In the genomic region with DNA sequence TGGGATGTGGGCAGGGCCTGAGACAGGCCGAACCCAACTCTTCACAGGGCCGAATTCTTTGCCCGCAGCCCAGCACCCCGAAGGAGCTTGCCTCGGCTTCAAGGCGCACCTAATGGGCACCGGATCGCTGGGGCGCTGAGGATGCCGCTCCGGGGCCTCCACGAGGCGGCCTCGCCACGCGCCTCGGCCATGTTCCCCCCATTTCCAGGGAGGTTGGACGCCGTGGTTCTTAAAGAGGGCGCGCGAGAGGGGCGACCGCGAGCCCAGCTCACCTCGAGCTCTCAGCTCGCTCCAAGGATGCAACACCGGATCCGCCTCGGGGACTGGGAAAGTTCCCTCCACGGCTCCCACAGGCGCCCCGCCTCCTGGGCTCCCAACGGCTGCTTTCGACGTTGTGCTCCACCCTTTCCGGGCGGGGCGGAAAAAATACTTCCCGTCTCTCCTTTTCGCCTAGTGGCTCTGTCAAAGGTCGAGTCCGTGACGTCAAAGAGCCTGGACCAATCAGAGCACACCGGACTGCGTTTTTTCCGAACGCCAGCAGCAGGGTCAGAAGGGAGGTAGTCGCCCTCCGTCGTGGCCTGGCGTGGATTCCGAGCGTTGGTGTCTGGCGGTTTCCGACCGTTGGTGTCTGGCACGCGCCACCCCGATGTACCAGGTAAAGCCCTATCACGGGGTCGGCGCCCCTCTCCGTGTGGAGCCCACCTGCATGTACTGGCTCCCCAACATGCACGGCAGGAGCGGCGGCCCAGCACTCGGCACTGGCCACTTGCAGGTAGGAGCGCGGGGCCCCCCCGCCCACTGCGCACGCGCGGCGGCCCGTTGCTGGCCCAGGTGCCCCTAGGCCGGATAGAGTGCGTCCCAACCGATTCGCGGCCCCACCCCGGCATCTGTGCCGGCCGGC, we compare ENCODE assay signal across 8 cellular contexts. TPM values are rescaled to one million over a fixed set of nuclear protein-coding genes. Genes with fewer than 3 reads are reported as not detected.
DNase-seq lines count a peak whose midpoint lies in the region; ATAC-seq and TF ChIP-seq lines count a peak whose summit lies in the region.
"Not testable (repeated sequence)": the region's sequence is repeated elsewhere in the genome, so short reads cannot be mapped to it uniquely, and the experiment has no call there.

No MANE protein-coding gene starts in this region.

- intact Hi-C loops in PC-3 (cut with micrococcal nuclease): not testable (repeated sequence)

- H3K27me3 ChIP-seq in PC-3 (ENCODE audit: low read length); esophagus (ENCODE audit: control insufficient read depth in 1 of 2, insufficient read depth in 2 of 2, low read length in 2 of 2); muscle layer of colon (ENCODE audit: control insufficient read depth in 1 of 2, insufficient read depth in 2 of 2, low read length in 2 of 2): not testable (repeated sequence)

- H3K36me3 Mint-ChIP-seq in activated T-cell treated with anti-CD3 and anti-CD28 coated beads, Interleukin-2, amount 50 U/mL, for 24 hours (ENCODE audit: low read depth): peaks cover 48% of the 10 kb centered on the region

- peak overlapping the region; percentile 53; the same call in 1 of the 2 replicates for H2AFZ ChIP-seq in PC-3 (ENCODE audit: low read length)

- H3K9me3 Mint-ChIP-seq in activated T-cell treated with anti-CD3 and anti-CD28 coated beads, Interleukin-2, amount 50 U/mL, for 24 hours: not testable (repeated sequence)

- ATAC-seq in GM21619 (IDR thresholded peaks at IDR 0.05; ENCODE audit: unreplicated experiment): peak; percentile 94
- ATAC-seq in PC-3: peak; percentile 90

- not testable (repeated sequence) for H4K20me1 ChIP-seq in PC-3 (ENCODE audit: low read length)

- H3K36me3 ChIP-seq in PC-3 (ENCODE audit: low read depth, low read length); esophagus (ENCODE audit: control insufficient read depth in 2 of 2, insufficient read depth in 2 of 2, low read length in 1 of 2); muscle layer of colon (ENCODE audit: insufficient read depth, low read length): not testable (repeated sequence)

- CTCF ChIA-PET in PC-3 (lab: Charles Lee): not testable (repeated sequence)

- DNase-seq in DMS153 treated with DMSO at 0.1 percent for 48 hours (lab: John Stamatoyannopoulos, UW; ENCODE audit: unreplicated experiment) (peak; percentile 96), PC-3 (peak; percentile 89)
- DNase-seq in Jurkat, Clone E6-1 (ENCODE audit: low read depth, low spot score): peak; percentile 86
- peak; percentile 88 for DNase-seq in activated T-cell treated with anti-CD3 and anti-CD28 coated beads, Interleukin-2, amount 50 U/mL, for 24 hours
- peak; percentile 67 to 71 for DNase-seq in stimulated activated CD8-positive, alpha-beta memory T cell treated with anti-CD3 and anti-CD28 coated beads, Interleukin-7, amount 100 ng/mL, for 1 hour (ENCODE audit: low read depth in 2 of 2)

- H3K27me3 Mint-ChIP-seq in activated T-cell treated with anti-CD3 and anti-CD28 coated beads, Interleukin-2, amount 50 U/mL, for 24 hours: not testable (repeated sequence)

- BruUV-seq in PC-3 (replicated peaks; lab: Mats Ljungman, UMichigan): not testable (repeated sequence)

- peaks cover 29% of the 10 kb centered on the region for H3K4me1 Mint-ChIP-seq in activated T-cell treated with anti-CD3 and anti-CD28 coated beads, Interleukin-2, amount 50 U/mL, for 24 hours (ENCODE audit: low read depth)

- peak overlapping the region; percentile 70 for H3K4me3 ChIP-seq in Jurkat, Clone E6-1 (ENCODE audit: low read length)
- H3K4me3 ChIP-seq in PC-3 (ENCODE audit: low read length) (peak overlapping the region; percentile 77), esophagus (ENCODE audit: low read depth in 1 of 2, low read length in 2 of 2) (peak overlapping the region; percentile 83 to 95), muscle layer of colon (ENCODE audit: low read depth in 1 of 2, low read length in 2 of 2) (peak overlapping the region; percentile 50 to 77)

- peak overlapping the region; percentile 74 for H3K4me2 ChIP-seq in PC-3 (ENCODE audit: low read length)

- peak overlapping the region; percentile 97 for H3K27ac Mint-ChIP-seq in activated T-cell treated with anti-CD3 and anti-CD28 coated beads, Interleukin-2, amount 50 U/mL, for 24 hours

- not testable (repeated sequence) for H3K9me3 ChIP-seq in PC-3 (ENCODE audit: low read length); esophagus (ENCODE audit: control insufficient read depth in 2 of 2, insufficient read depth in 1 of 2, low read depth in 1 of 2, low read length in 1 of 2); muscle layer of colon (ENCODE audit: low read length)

- peak overlapping the region; percentile 88 for H3K9ac ChIP-seq in PC-3 (ENCODE audit: low read length)
- not testable (repeated sequence) for H3K9ac ChIP-seq in muscle layer of colon (ENCODE audit: low read length)

- 0% methylated on average over 63 to 82 of the region's 85 CpGs for WGBS in esophagus, 2 donors

- peaks cover 24% of the 10 kb centered on the region for H3K79me2 ChIP-seq in PC-3 (ENCODE audit: low read length)

- H3K27ac ChIP-seq in PC-3 (ENCODE audit: low read length): peak overlapping the region; percentile 78
- peak overlapping the region; percentile 99 for H3K27ac ChIP-seq in esophagus (ENCODE audit: low read depth in 2 of 2, low read length in 1 of 2)
- H3K27ac ChIP-seq in muscle layer of colon (ENCODE audit: low read depth, low read length): peak overlapping the region; percentile 92

- H3F3A ChIP-seq in PC-3 (ENCODE audit: low read length, unreplicated experiment): not testable (repeated sequence)

- TF ChIP-seq CTCF in PC-3 (conservative IDR thresholded peaks at IDR 0.05; ENCODE audit: low read depth, low read length): not testable (repeated sequence)

- peak overlapping the region; percentile 92 for H3K4me3 Mint-ChIP-seq in activated T-cell treated with anti-CD3 and anti-CD28 coated beads, Interleukin-2, amount 50 U/mL, for 24 hours

- not testable (repeated sequence) for H3K4me1 ChIP-seq in PC-3 (ENCODE audit: insufficient read depth, low read length); esophagus (ENCODE audit: control insufficient read depth in 2 of 2, insufficient read depth in 2 of 2, low read length in 1 of 2); muscle layer of colon (ENCODE audit: insufficient read depth, low read length)

- H3K9me2 ChIP-seq in PC-3 (replicated peaks; ENCODE audit: low read length): not testable (repeated sequence)

- POLR2A ChIA-PET in PC-3 (lab: Charles Lee; ENCODE audit: unreplicated experiment): interaction anchor here (0.6 kb wide), 2 partner anchors 8 to 184 kb away, joined by 3 to 4 read pairs; no protein-coding TSS in a partner anchor

RNA-seq across cellular contexts. Expression of gene PILRB, which starts 22.1 kb away (rescaled TPM):
- 43.4 TPM for polyA plus RNA-seq in Jurkat, Clone E6-1 (2012; ENCODE audit: insufficient read depth, insufficient read length)
- total RNA-seq in PC-3 (2014; rRNA removed): 71.6 and 74.1 TPM in 2 replicates
- 10 to 100 TPM; 22.9 to 79.2 TPM for polyA plus RNA-seq in esophagus

RNA-seq across cellular contexts. Expression of gene SPDYE3, which starts 28.3 kb away (rescaled TPM):
- polyA plus RNA-seq in Jurkat, Clone E6-1 (2012; ENCODE audit: insufficient read depth, insufficient read length): 8.8 TPM
- total RNA-seq in PC-3 (2014; rRNA removed): not detected in 2 replicates
- polyA plus RNA-seq in esophagus: under 1 TPM; 0.05 to 0.10 TPM

RNA-seq across cellular contexts. Expression of gene PILRA, which starts 37.5 kb away (rescaled TPM):
- polyA plus RNA-seq in Jurkat, Clone E6-1 (2012; ENCODE audit: insufficient read depth, insufficient read length): 1.4 TPM
- total RNA-seq in PC-3 (2014; rRNA removed): 0.92 and 1.9 TPM in 2 replicates
- 1 to 10 TPM in 1 of 2 donors, under 1 TPM in 1; 0.85 to 1.7 TPM for polyA plus RNA-seq in esophagus

Comparison
In these comparisons a context has a peak if more than half of its experiments do, and no peak if none do; other contexts are left out.
1. Peak in every context shown above with its lines: DNase-seq, ATAC-seq, H3K4me3 ChIP-seq and H3K27ac ChIP-seq.